In genomic region chr21:36415375-36415774, GRCh38 we compare ENCODE assay signal across 22 cellular contexts. TPM values are rescaled to one million over a fixed set of nuclear protein-coding genes. Genes with fewer than 3 reads are reported as not detected.
DNase-seq lines count a peak whose midpoint lies in the region; ATAC-seq and TF ChIP-seq lines count a peak whose summit lies in the region.
"Had no signal": no experiment of that assay in that cellular context is flagged by ENCODE, and none has a peak within 500 bp of the region (broad histone marks: within the 10 kb centered on the region; RNA-seq: fewer than 3 reads in every experiment).

No MANE protein-coding gene starts in this region.

- no peak overlapping the region for H3K4me3 Mint-ChIP-seq in CD14-positive monocyte
- H3K4me3 Mint-ChIP-seq in stimulated activated effector memory CD8-positive, alpha-beta T cell treated with anti-CD3 and anti-CD28 coated beads, Interleukin-12 subunit alpha, Interleukin-12 subunit beta, amount 100 ng/mL, for 72 hours: no peak overlapping the region
- H3K4me3 Mint-ChIP-seq: CD8-positive, alpha-beta memory T cell; HFFc6 had no signal

- no peak overlapping the region for H3K27ac Mint-ChIP-seq in CD14-positive monocyte
- H3K27ac Mint-ChIP-seq in stimulated activated effector memory CD8-positive, alpha-beta T cell treated with anti-CD3 and anti-CD28 coated beads, Interleukin-12 subunit alpha, Interleukin-12 subunit beta, amount 100 ng/mL, for 72 hours: no peak overlapping the region
- H3K27ac Mint-ChIP-seq: CD8-positive, alpha-beta memory T cell; HFFc6 had no signal

- peaks cover 4% of the 10 kb centered on the region for H3K4me1 Mint-ChIP-seq in CD14-positive monocyte
- no peaks in the 10 kb centered on the region for H3K4me1 Mint-ChIP-seq in stimulated activated effector memory CD8-positive, alpha-beta T cell treated with anti-CD3 and anti-CD28 coated beads, Interleukin-12 subunit alpha, Interleukin-12 subunit beta, amount 100 ng/mL, for 72 hours
- H3K4me1 Mint-ChIP-seq: CD8-positive, alpha-beta memory T cell had no signal

- TF ChIP-seq CTCF in CD14-positive monocyte (IDR thresholded peaks at IDR 0.05): no peak

- DNase-seq in NCI-H2107 treated with DMSO at 0.1 percent for 48 hours (lab: John Stamatoyannopoulos, UW; ENCODE audit: unreplicated experiment) (peak; percentile 63), NCI-H2107 (lab: John Stamatoyannopoulos, UW) (no peak), NCI-H1417 treated with DMSO at 0.1 percent for 48 hours (lab: John Stamatoyannopoulos, UW) (peak; percentile 32), NCI-H345 (lab: John Stamatoyannopoulos, UW) (peak; percentile 78), sciatic nerve (ENCODE audit: low spot score) (peak; percentile 18), NCI-H774 (lab: John Stamatoyannopoulos, UW) (no peak), CD14-positive monocyte (ENCODE audit: low spot score) (no peak)
- no peak for DNase-seq in stimulated activated effector memory CD8-positive, alpha-beta T cell treated with anti-CD3 and anti-CD28 coated beads, Interleukin-12 subunit alpha, Interleukin-12 subunit beta, amount 100 ng/mL, for 72 hours (ENCODE audit: low spot score in 2 of 2)
- DNase-seq: 8988T; CD8-positive, alpha-beta memory T cell; EL; GF-D8; HFFc6; KBM-7; MM.1S; NCI-H1092; NCI-H1694; NCI-H446 treated with DMSO at 0.1 percent for 48 hours; NCI-H526 treated with DMSO at 0.1 percent for 48 hours; Peyer's patch; SJCRH30; T-helper 9 cell had no signal

- H3K27me3 Mint-ChIP-seq in CD14-positive monocyte (ENCODE audit: low read depth in 3 of 3): peaks cover 0 to 6% (median 0%) of the 10 kb centered on the region in 3 donors
- H3K27me3 Mint-ChIP-seq: CD8-positive, alpha-beta memory T cell had no signal

- no peak for ATAC-seq in sciatic nerve
- ATAC-seq in stimulated activated effector memory CD8-positive, alpha-beta T cell treated with anti-CD3 and anti-CD28 coated beads, Interleukin-12 subunit alpha, Interleukin-12 subunit beta, amount 100 ng/mL, for 72 hours: no peak

- intact Hi-C loops in sciatic nerve (cut with DNase I): no loop called here
- intact Hi-C loops in CD14-positive monocyte (cut with micrococcal nuclease): no loop called here

- H3K36me3 Mint-ChIP-seq in CD14-positive monocyte: peaks cover 37 to 68% of the 10 kb centered on the region in 2 donors
- peaks cover 92% of the 10 kb centered on the region for H3K36me3 Mint-ChIP-seq in stimulated activated effector memory CD8-positive, alpha-beta T cell treated with anti-CD3 and anti-CD28 coated beads, Interleukin-12 subunit alpha, Interleukin-12 subunit beta, amount 100 ng/mL, for 72 hours

- no peaks in the 10 kb centered on the region for H3K9me3 Mint-ChIP-seq in CD14-positive monocyte
- no peaks in the 10 kb centered on the region for H3K9me3 Mint-ChIP-seq in stimulated activated effector memory CD8-positive, alpha-beta T cell treated with anti-CD3 and anti-CD28 coated beads, Interleukin-12 subunit alpha, Interleukin-12 subunit beta, amount 100 ng/mL, for 72 hours
- H3K9me3 Mint-ChIP-seq: CD8-positive, alpha-beta memory T cell; HFFc6 had no signal

RNA-seq across cellular contexts. Expression of gene CHAF1B, which starts 30.2 kb away (rescaled TPM):
- 2.5 TPM for total RNA-seq in sciatic nerve
- polyA plus RNA-seq in CD14-positive monocyte: not detected

Comparison
In these comparisons a context has a peak if more than half of its experiments do, and no peak if none do; other contexts are left out.
1. DNase-seq: peak in NCI-H2107 treated with DMSO at 0.1 percent for 48 hours (single experiment), NCI-H1417 treated with DMSO at 0.1 percent for 48 hours (single experiment), NCI-H345 (single experiment) and sciatic nerve (single experiment); none in NCI-H2107 (single experiment), NCI-H774 (single experiment), CD14-positive monocyte (single experiment) and stimulated activated effector memory CD8-positive, alpha-beta T cell treated with anti-CD3 and anti-CD28 coated beads, Interleukin-12 subunit alpha, Interleukin-12 subunit beta, amount 100 ng/mL, for 72 hours (0 of 2).